ENCODE assay signal across 1 cellular context in the genomic region with DNA sequence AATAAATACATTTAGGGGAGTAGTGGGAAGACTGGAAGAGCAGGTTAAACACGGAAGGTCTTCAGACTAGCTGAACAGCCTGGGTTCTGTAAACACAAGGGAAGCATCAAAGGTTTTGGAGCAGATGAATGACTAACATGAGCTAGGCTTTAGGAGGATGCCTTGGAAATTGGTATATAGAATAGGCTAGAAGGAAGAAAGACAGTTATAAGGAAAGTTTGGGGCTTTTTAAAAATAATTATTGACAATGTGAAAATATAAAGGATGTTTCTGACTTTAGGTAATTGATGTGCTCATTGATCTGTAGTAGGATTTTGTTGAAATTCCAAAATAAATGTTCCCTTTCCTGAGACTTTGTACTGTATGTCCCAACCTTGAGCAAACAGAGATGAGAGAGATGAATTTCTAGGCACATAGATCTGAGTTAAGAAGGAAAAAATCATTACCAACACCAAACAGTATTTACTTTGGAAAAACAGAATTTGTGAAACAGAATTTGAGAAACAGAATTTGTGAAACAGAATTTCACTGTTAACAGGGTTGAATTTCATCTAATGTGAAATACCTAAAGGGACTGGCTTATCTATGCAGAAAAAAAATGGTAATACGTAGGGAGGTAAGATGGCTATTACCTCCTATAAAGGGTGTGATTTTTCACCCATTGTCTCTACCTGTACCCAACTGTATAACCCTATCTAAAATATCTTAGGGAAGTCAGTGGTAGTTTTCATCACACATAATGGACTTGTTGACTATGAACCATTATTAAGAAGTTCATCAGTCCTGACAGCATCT.
TF ChIP-seq lines count a peak whose summit lies in the region.

No MANE protein-coding gene starts in this region.

TF ChIP-seq in HepG2, 621 proteins besides CTCF, POLR2A, EP300 and RAD21 (continued from another document and continues in another):
- peak; percentile 87 for TF ChIP-seq PRDM15 (CRISPR knock-in tag; IDR thresholded peaks at IDR 0.05)
- TF ChIP-seq, protein P1, sequence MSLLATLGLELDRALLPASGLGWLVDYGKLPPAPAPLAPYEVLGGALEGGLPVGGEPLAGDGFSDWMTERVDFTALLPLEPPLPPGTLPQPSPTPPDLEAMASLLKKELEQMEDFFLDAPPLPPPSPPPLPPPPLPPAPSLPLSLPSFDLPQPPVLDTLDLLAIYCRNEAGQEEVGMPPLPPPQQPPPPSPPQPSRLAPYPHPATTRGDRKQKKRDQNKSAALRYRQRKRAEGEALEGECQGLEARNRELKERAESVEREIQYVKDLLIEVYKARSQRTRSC (CRISPR knock-in tag; IDR thresholded peaks at IDR 0.05; ENCODE audit: low read depth) = no peak
- TF ChIP-seq LCORL (IDR thresholded peaks at IDR 0.05) = peak; percentile 99
- peak; percentile 92 for TF ChIP-seq LCORL (CRISPR knock-in tag; IDR thresholded peaks at IDR 0.05)
- no peak for TF ChIP-seq REL (CRISPR knock-in tag; conservative IDR thresholded peaks at IDR 0.05)
- peak; percentile 47; the same call in 1 of the 2 replicates for TF ChIP-seq FOXO1 (CRISPR knock-in tag; IDR thresholded peaks at IDR 0.05)
- TF ChIP-seq CENPBD1 (CRISPR knock-in tag; IDR thresholded peaks at IDR 0.05; ENCODE audit: borderline replicate concordance, low read depth) = no peak
- no peak for TF ChIP-seq SKI (IDR thresholded peaks at IDR 0.05; ENCODE audit: partially characterized antibody)
- TF ChIP-seq, protein P2, sequence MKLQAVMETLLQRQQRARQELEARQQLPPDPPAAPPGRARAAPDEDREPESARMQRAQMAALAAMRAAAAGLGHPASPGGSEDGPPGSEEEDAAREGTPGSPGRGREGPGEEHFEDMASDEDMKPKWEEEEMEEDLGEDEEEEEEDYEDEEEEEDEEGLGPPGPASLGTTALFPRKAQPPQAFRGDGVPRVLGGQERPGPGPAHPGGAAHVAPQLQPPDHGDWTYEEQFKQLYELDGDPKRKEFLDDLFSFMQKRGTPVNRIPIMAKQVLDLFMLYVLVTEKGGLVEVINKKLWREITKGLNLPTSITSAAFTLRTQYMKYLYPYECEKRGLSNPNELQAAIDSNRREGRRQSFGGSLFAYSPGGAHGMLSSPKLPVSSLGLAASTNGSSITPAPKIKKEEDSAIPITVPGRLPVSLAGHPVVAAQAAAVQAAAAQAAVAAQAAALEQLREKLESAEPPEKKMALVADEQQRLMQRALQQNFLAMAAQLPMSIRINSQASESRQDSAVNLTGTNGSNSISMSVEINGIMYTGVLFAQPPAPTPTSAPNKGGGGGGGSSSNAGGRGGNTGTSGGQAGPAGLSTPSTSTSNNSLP (IDR thresholded peaks at IDR 0.05; ENCODE audit: low read depth, low read length) = peak; percentile 91
- TF ChIP-seq REPIN1 (CRISPR knock-in tag; IDR thresholded peaks at IDR 0.05; ENCODE audit: borderline replicate concordance, low read depth) = 0 out of 2 replicates have a peak, but pooled peaks have one; percentile 11
- TF ChIP-seq HDAC6 (IDR thresholded peaks at IDR 0.05; ENCODE audit: low read depth, low read length) = no peak
- peak; percentile 96 for TF ChIP-seq HNF4A (CRISPR knock-in tag; IDR thresholded peaks at IDR 0.05)
- peak; percentile 56; the same call in 1 of the 2 replicates for TF ChIP-seq SALL1 (CRISPR knock-in tag; IDR thresholded peaks at IDR 0.05)
- TF ChIP-seq ZNF816 (CRISPR knock-in tag; IDR thresholded peaks at IDR 0.05; ENCODE audit: borderline replicate concordance) = peak; percentile 69; the same call in 1 of the 2 replicates
- peak; percentile 19; the same call in 1 of the 2 replicates for TF ChIP-seq ZNF460 (CRISPR knock-in tag; IDR thresholded peaks at IDR 0.05; ENCODE audit: borderline replicate concordance)
- peak; percentile 32; the same call in 1 of the 2 replicates for TF ChIP-seq EHMT2 (IDR thresholded peaks at IDR 0.05; ENCODE audit: borderline replicate concordance, low read depth, low read length)
- peak; percentile 43; the same call in 1 of the 2 replicates for TF ChIP-seq KDM4B (CRISPR knock-in tag; IDR thresholded peaks at IDR 0.05)
- peak; percentile 64; the same call in 1 of the 2 replicates for TF ChIP-seq KAT8 (CRISPR knock-in tag; IDR thresholded peaks at IDR 0.05)
- TF ChIP-seq CREM (IDR thresholded peaks at IDR 0.05) = peak; percentile 97
- TF ChIP-seq CREM (CRISPR knock-in tag; IDR thresholded peaks at IDR 0.05) = no peak
- no peak for TF ChIP-seq ZNF20 (CRISPR knock-in tag; IDR thresholded peaks at IDR 0.05)
- TF ChIP-seq GATAD1 (CRISPR knock-in tag; IDR thresholded peaks at IDR 0.05) = peak; percentile 32; the same call in 1 of the 2 replicates
- peak; percentile 49; the same call in 1 of the 2 replicates for TF ChIP-seq ZMYM4 (CRISPR knock-in tag; IDR thresholded peaks at IDR 0.05)
- TF ChIP-seq HOXD1 (CRISPR knock-in tag; IDR thresholded peaks at IDR 0.05) = peak; percentile 74
- TF ChIP-seq ZNF839 (CRISPR knock-in tag; IDR thresholded peaks at IDR 0.05; ENCODE audit: borderline replicate concordance) = no peak
- TF ChIP-seq MIXL1 (CRISPR knock-in tag; IDR thresholded peaks at IDR 0.05) = peak; percentile 96
- TF ChIP-seq ZNF75D (CRISPR knock-in tag; IDR thresholded peaks at IDR 0.05; ENCODE audit: borderline replicate concordance) = no peak
- peak; percentile 88 for TF ChIP-seq HMG20A (CRISPR knock-in tag; IDR thresholded peaks at IDR 0.05; ENCODE audit: borderline replicate concordance)
- TF ChIP-seq, protein P3, sequence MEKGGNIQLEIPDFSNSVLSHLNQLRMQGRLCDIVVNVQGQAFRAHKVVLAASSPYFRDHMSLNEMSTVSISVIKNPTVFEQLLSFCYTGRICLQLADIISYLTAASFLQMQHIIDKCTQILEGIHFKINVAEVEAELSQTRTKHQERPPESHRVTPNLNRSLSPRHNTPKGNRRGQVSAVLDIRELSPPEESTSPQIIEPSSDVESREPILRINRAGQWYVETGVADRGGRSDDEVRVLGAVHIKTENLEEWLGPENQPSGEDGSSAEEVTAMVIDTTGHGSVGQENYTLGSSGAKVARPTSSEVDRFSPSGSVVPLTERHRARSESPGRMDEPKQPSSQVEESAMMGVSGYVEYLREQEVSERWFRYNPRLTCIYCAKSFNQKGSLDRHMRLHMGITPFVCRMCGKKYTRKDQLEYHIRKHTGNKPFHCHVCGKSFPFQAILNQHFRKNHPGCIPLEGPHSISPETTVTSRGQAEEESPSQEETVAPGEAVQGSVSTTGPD (CRISPR knock-in tag; IDR thresholded peaks at IDR 0.05) = 0 out of 2 replicates have a peak, but pooled peaks have one; percentile 43
- TF ChIP-seq NAIF1 (CRISPR knock-in tag; IDR thresholded peaks at IDR 0.05; ENCODE audit: borderline replicate concordance) = no peak
- TF ChIP-seq ZNF564 (CRISPR knock-in tag; IDR thresholded peaks at IDR 0.05) = no peak
- TF ChIP-seq PPARG (CRISPR knock-in tag; conservative IDR thresholded peaks at IDR 0.05) = 0 out of 2 replicates have a peak, but pooled peaks have one; percentile 37
- TF ChIP-seq POGZ (CRISPR knock-in tag; IDR thresholded peaks at IDR 0.05) = peak; percentile 65; the same call in 1 of the 2 replicates
- no peak for TF ChIP-seq ARNT (IDR thresholded peaks at IDR 0.05)
- peak; percentile 75; the same call in 1 of the 2 replicates for TF ChIP-seq ZNF317 (CRISPR knock-in tag; IDR thresholded peaks at IDR 0.05)
- TF ChIP-seq BCL6 (CRISPR knock-in tag; IDR thresholded peaks at IDR 0.05) = peak; percentile 98
- TF ChIP-seq TFDP2 (CRISPR knock-in tag; IDR thresholded peaks at IDR 0.05) = 0 out of 2 replicates have a peak, but pooled peaks have one; percentile 16
- no peak for TF ChIP-seq ZNF589 (CRISPR knock-in tag; conservative IDR thresholded peaks at IDR 0.05)
- TF ChIP-seq MAZ (IDR thresholded peaks at IDR 0.05; ENCODE audit: borderline replicate concordance, low read depth, low read length) = no peak
- 0 out of 2 replicates have a peak, but pooled peaks have one; percentile 22 for TF ChIP-seq MAZ (CRISPR knock-in tag; IDR thresholded peaks at IDR 0.05; ENCODE audit: low read depth)
- no peak for TF ChIP-seq ZNF383 (CRISPR knock-in tag; IDR thresholded peaks at IDR 0.05; ENCODE audit: borderline replicate concordance)
- TF ChIP-seq MAFF (IDR thresholded peaks at IDR 0.05; ENCODE audit: low read depth, low read length) = no peak
- no peak for TF ChIP-seq CREB1 (IDR thresholded peaks at IDR 0.05)
- TF ChIP-seq CREB1 (CRISPR knock-in tag; IDR thresholded peaks at IDR 0.05) = peak; percentile 71
- TF ChIP-seq NR2F6 (IDR thresholded peaks at IDR 0.05) = peak; percentile 67
- TF ChIP-seq NR2F6 (CRISPR knock-in tag; IDR thresholded peaks at IDR 0.05) = peak; percentile 54; the same call in 1 of the 2 replicates
- TF ChIP-seq ZNF343 (CRISPR knock-in tag; IDR thresholded peaks at IDR 0.05) = 0 out of 2 replicates have a peak, but pooled peaks have one; percentile 34
- peak; percentile 90 for TF ChIP-seq MED1 (CRISPR knock-in tag; IDR thresholded peaks at IDR 0.05)
- TF ChIP-seq, protein P4, sequence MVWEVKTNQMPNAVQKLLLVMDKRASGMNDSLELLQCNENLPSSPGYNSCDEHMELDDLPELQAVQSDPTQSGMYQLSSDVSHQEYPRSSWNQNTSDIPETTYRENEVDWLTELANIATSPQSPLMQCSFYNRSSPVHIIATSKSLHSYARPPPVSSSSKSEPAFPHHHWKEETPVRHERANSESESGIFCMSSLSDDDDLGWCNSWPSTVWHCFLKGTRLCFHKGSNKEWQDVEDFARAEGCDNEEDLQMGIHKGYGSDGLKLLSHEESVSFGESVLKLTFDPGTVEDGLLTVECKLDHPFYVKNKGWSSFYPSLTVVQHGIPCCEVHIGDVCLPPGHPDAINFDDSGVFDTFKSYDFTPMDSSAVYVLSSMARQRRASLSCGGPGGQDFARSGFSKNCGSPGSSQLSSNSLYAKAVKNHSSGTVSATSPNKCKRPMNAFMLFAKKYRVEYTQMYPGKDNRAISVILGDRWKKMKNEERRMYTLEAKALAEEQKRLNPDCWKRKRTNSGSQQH (CRISPR knock-in tag; IDR thresholded peaks at IDR 0.05; ENCODE audit: low read depth) = no peak
- TF ChIP-seq SIX1 (CRISPR knock-in tag; IDR thresholded peaks at IDR 0.05; ENCODE audit: borderline replicate concordance) = peak; percentile 92
- no peak for TF ChIP-seq TSC22D2 (CRISPR knock-in tag; IDR thresholded peaks at IDR 0.05; ENCODE audit: borderline replicate concordance)
- TF ChIP-seq, protein P5, sequence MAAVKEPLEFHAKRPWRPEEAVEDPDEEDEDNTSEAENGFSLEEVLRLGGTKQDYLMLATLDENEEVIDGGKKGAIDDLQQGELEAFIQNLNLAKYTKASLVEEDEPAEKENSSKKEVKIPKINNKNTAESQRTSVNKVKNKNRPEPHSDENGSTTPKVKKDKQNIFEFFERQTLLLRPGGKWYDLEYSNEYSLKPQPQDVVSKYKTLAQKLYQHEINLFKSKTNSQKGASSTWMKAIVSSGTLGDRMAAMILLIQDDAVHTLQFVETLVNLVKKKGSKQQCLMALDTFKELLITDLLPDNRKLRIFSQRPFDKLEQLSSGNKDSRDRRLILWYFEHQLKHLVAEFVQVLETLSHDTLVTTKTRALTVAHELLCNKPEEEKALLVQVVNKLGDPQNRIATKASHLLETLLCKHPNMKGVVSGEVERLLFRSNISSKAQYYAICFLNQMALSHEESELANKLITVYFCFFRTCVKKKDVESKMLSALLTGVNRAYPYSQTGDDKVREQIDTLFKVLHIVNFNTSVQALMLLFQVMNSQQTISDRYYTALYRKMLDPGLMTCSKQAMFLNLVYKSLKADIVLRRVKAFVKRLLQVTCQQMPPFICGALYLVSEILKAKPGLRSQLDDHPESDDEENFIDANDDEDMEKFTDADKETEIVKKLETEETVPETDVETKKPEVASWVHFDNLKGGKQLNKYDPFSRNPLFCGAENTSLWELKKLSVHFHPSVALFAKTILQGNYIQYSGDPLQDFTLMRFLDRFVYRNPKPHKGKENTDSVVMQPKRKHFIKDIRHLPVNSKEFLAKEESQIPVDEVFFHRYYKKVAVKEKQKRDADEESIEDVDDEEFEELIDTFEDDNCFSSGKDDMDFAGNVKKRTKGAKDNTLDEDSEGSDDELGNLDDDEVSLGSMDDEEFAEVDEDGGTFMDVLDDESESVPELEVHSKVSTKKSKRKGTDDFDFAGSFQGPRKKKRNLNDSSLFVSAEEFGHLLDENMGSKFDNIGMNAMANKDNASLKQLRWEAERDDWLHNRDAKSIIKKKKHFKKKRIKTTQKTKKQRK (IDR thresholded peaks at IDR 0.05; ENCODE audit: low read length) = no peak
- TF ChIP-seq ETV5 (CRISPR knock-in tag; IDR thresholded peaks at IDR 0.05; ENCODE audit: borderline replicate concordance) = peak; percentile 64; the same call in 1 of the 2 replicates
- TF ChIP-seq ZFP82 (CRISPR knock-in tag; IDR thresholded peaks at IDR 0.05; ENCODE audit: borderline replicate concordance) = no peak
